23 cellular contexts compared by ENCODE assay signal in genomic region chr4:3311095-3311372, GRCh38. TPM values are rescaled to one million over a fixed set of nuclear protein-coding genes. Genes with fewer than 3 reads are reported as not detected.
DNase-seq lines count a peak whose midpoint lies in the region; ATAC-seq, FAIRE-seq and TF ChIP-seq lines count a peak whose summit lies in the region.
"Had no signal": no experiment of that assay in that cellular context is flagged by ENCODE, and none has a peak within 500 bp of the region (broad histone marks: within the 10 kb centered on the region; RNA-seq: fewer than 3 reads in every experiment).

No MANE protein-coding gene starts in this region.

- H3K9me3 ChIP-seq in right lobe of liver, result no peaks in the 10 kb centered on the region
- no peaks in the 10 kb centered on the region for H3K9me3 ChIP-seq in HepG2 (ENCODE audit: low read length)
- no peaks in the 10 kb centered on the region for H3K9me3 ChIP-seq in osteoblast (ENCODE audit: low read depth, low read length)
- H3K9me3 ChIP-seq: heart right ventricle had no signal

- H3K79me2 ChIP-seq in HepG2 (ENCODE audit: insufficient read depth, low read length), result peaks cover 22% of the 10 kb centered on the region
- H3K79me2 ChIP-seq in osteoblast (ENCODE audit: insufficient read depth, low read length), result peaks cover 46% of the 10 kb centered on the region
- H3K79me2 ChIP-seq: parathyroid adenoma had no signal

- no peak overlapping the region for H3K27ac ChIP-seq in right lobe of liver
- no peak overlapping the region for H3K27ac ChIP-seq in HepG2 (ENCODE audit: extremely low read length, insufficient read depth, low read length)
- no peak overlapping the region for H3K27ac ChIP-seq in osteoblast (ENCODE audit: low read depth, low read length)
- H3K27ac ChIP-seq: heart right ventricle, parathyroid adenoma had no signal

- BruUV-seq in HepG2 (replicated peaks; lab: Mats Ljungman, UMichigan), result no TSS peak

- H3K27me3 ChIP-seq in right lobe of liver (no peaks in the 10 kb centered on the region), HepG2 (ENCODE audit: control insufficient read depth in 1 of 2, insufficient read depth in 2 of 2, low read length in 2 of 2) (no peaks in the 10 kb centered on the region; a peak in 1 of 5 replicates), osteoblast (ENCODE audit: insufficient read depth, low read length) (no peaks in the 10 kb centered on the region)
- H3K27me3 ChIP-seq: heart right ventricle had no signal

- H2AFZ ChIP-seq in HepG2 (ENCODE audit: low read length) (no peak overlapping the region), osteoblast (ENCODE audit: low read length) (no peak overlapping the region)
- H2AFZ ChIP-seq: parathyroid adenoma had no signal

- DNase-seq in right lobe of liver, result peak in 2 of 3 donors; percentile 37 to 44
- no peak for DNase-seq in HepG2 (ENCODE audit: low spot score)
- DNase-seq in ecto neural progenitor cell (ENCODE audit: low spot score), result peak; percentile 32
- peak; percentile 23 for DNase-seq in osteoblast (ENCODE audit: insufficient read length, low spot score, missing footprints)
- no peak for DNase-seq in GM19240 (ENCODE audit: insufficient read length, low spot score)
- DNase-seq: ACHN; activated CD4-positive, alpha-beta T cell treated with anti-CD3 and anti-CD28 coated beads, Interleukin-2, amount 50 U/mL, for 48 hours; activated effector memory CD4-positive, alpha-beta T cell treated with Interleukin-2 at 50 U/mL for 16 hours; activated naive CD8-positive, alpha-beta T cell treated with anti-CD3 and anti-CD28 coated beads for 36 hours; cerebellar nuclear complex; heart right ventricle; midbrain; NCI-H2081 treated with DMSO at 0.1 percent for 48 hours; NCI-H446 treated with DMSO at 0.1 percent for 48 hours; SHP77 treated with DMSO at 0.1 percent for 48 hours; T-helper 9 cell had no signal

- H3K36me3 ChIP-seq in right lobe of liver, result no peaks in the 10 kb centered on the region
- peaks cover 1% of the 10 kb centered on the region in 2 experiments; a peak in 3 of 5 replicates for H3K36me3 ChIP-seq in HepG2 (replicated peaks in 1 of 2; ENCODE audit: control insufficient read depth in 1 of 2, insufficient read depth in 2 of 2, low read length in 2 of 2)
- H3K36me3 ChIP-seq in osteoblast (ENCODE audit: insufficient read depth, low read length), result no peaks in the 10 kb centered on the region

- H3K4me1 ChIP-seq in right lobe of liver, result no peaks in the 10 kb centered on the region
- peaks cover 12% of the 10 kb centered on the region for H3K4me1 ChIP-seq in HepG2 (ENCODE audit: insufficient read depth, low read length)
- peaks cover under 1% of the 10 kb centered on the region for H3K4me1 ChIP-seq in osteoblast (ENCODE audit: insufficient read depth, low read length)
- H3K4me1 ChIP-seq: parathyroid adenoma had no signal

- no peak overlapping the region for H3K9ac ChIP-seq in HepG2 (ENCODE audit: insufficient read depth, low read depth, low read length)
- H3K9ac ChIP-seq: parathyroid adenoma had no signal

- in situ Hi-C loops in HepG2 (cut with HindIII; ENCODE audit: extremely low pct_ligation_motif_present, low pct_unique_long_range_greater_than_20kb), result no loop called here

- POLR2A ChIA-PET in HepG2 (lab: Yijun Ruan, JAX), result no interaction called here

- no peak for TF ChIP-seq POLR2A in right lobe of liver (IDR thresholded peaks at IDR 0.05)
- TF ChIP-seq POLR2A in HepG2 (IDR thresholded peaks at IDR 0.05; ENCODE audit: insufficient read depth in 1 of 2, low read depth in 2 of 2, low read length in 2 of 2), result no peak

- no peak for FAIRE-seq in HepG2 (lab: Jason Lieb, UNC)
- FAIRE-seq: D721Med, GM12891 had no signal

- TF ChIP-seq CTCF in right lobe of liver (IDR thresholded peaks at IDR 0.05) (no peak), HepG2 (CRISPR knock-in tag; IDR thresholded peaks at IDR 0.05) (no peak), osteoblast (IDR thresholded peaks at IDR 0.05; ENCODE audit: extremely low read depth, low read depth, low read length) (no peak)

- WGBS in right lobe of liver (ENCODE audit: insufficient coverage, low coverage, low lambda C conversion rate, missing lambda C conversion rate), result 98% methylated on average over 9 of the region's 13 CpGs
- WGBS in HepG2 (ENCODE audit: low lambda C conversion rate), result 96% methylated on average over 13 of the region's 13 CpGs

- no peak for TF ChIP-seq EP300 in HepG2 (IDR thresholded peaks at IDR 0.05; ENCODE audit: low read depth in 2 of 2, low read length in 2 of 2)
- TF ChIP-seq EP300 in HepG2 (CRISPR knock-in tag; IDR thresholded peaks at IDR 0.05; ENCODE audit: borderline replicate concordance), result no peak

- no peaks in the 10 kb centered on the region; the same call in 1 of the 2 replicates for H4K20me1 ChIP-seq in HepG2 (ENCODE audit: insufficient read depth, low read length)
- peaks cover 36% of the 10 kb centered on the region for H4K20me1 ChIP-seq in osteoblast (ENCODE audit: insufficient read depth, low read length)

- TF ChIP-seq RAD21 in HepG2 (CRISPR knock-in tag; IDR thresholded peaks at IDR 0.05), result no peak

- CTCF ChIA-PET in HepG2 (lab: Yijun Ruan, JAX; ENCODE audit: low intra/inter-chr PET ratio, low total read pairs), result no interaction called here

- ATAC-seq in right lobe of liver (no peak), HepG2 (no peak), HG03280 (IDR thresholded peaks at IDR 0.05; ENCODE audit: unreplicated experiment) (no peak), HG02884 (IDR thresholded peaks at IDR 0.05; ENCODE audit: unreplicated experiment) (no peak)
- ATAC-seq: HCT116; naive thymus-derived CD8-positive, alpha-beta T cell had no signal

- H3K4me2 ChIP-seq in HepG2 (ENCODE audit: low read depth, low read length) (no peak overlapping the region), osteoblast (ENCODE audit: insufficient read depth, low read length) (no peak overlapping the region)

- H3K4me3 ChIP-seq in right lobe of liver, result no peak overlapping the region
- no peak overlapping the region for H3K4me3 ChIP-seq in HepG2 (replicated peaks in 1 of 3; ENCODE audit: insufficient read depth in 1 of 3, low read depth in 2 of 3, low read length in 3 of 3)
- H3K4me3 ChIP-seq in osteoblast (ENCODE audit: insufficient read depth, low read length), result no peak overlapping the region
- H3K4me3 ChIP-seq: heart right ventricle had no signal

- intact Hi-C loops in right lobe of liver (cut with DNase I), result no loop called here
- intact Hi-C loops in HepG2 (cut with micrococcal nuclease; ENCODE audit: unreplicated experiment), result no loop called here

TF ChIP-seq in HepG2, 621 proteins besides CTCF, POLR2A, EP300 and RAD21 (continues in another document):
- TF ChIP-seq LCORL (IDR thresholded peaks at IDR 0.05) (no peak), LCORL (CRISPR knock-in tag; IDR thresholded peaks at IDR 0.05) (no peak), ASH2L (IDR thresholded peaks at IDR 0.05; ENCODE audit: insufficient read length, low read depth, low read length) (no peak), ZMAT5 (CRISPR knock-in tag; IDR thresholded peaks at IDR 0.05; ENCODE audit: borderline replicate concordance, low read depth) (no peak), ZNF232 (CRISPR knock-in tag; IDR thresholded peaks at IDR 0.05; ENCODE audit: borderline replicate concordance) (no peak), ZNF644 (CRISPR knock-in tag; IDR thresholded peaks at IDR 0.05; ENCODE audit: low read depth) (no peak), TSC22D2 (CRISPR knock-in tag; IDR thresholded peaks at IDR 0.05; ENCODE audit: borderline replicate concordance) (no peak), CHD2 (IDR thresholded peaks at IDR 0.05; ENCODE audit: low read depth, low read length) (no peak), ZNF530 (CRISPR knock-in tag; IDR thresholded peaks at IDR 0.05; ENCODE audit: low read depth) (no peak)

RNA-seq across cellular contexts. Expression of gene RGS12, which starts 18.2 kb away (rescaled TPM):
- total RNA-seq in right lobe of liver, result 10 to 100 TPM; 15.0 to 29.6 (median 22.1) TPM
- 18.2 and 21.0 TPM in 2 replicates for total RNA-seq in HepG2 (2016; rRNA removed; fragmentation: Illumina TruSeq; extraction: Trizol)
- total RNA-seq in HepG2 (2016; cell fraction: cytosol; rRNA removed; fragmentation: Illumina TruSeq; extraction: Trizol; ENCODE audit: low read depth), result 9.3 and 11.0 TPM in 2 replicates
- 16.0 and 24.7 TPM in 2 replicates for total RNA-seq in HepG2 (2016; cell fraction: insoluble cytoplasmic fraction; rRNA removed; fragmentation: Illumina TruSeq; extraction: Trizol)
- 16.1 and 18.9 TPM in 2 replicates for total RNA-seq in HepG2 (2016; cell fraction: membrane; rRNA removed; fragmentation: Illumina TruSeq; extraction: Trizol)
- 21.7 and 25.1 TPM in 2 replicates for total RNA-seq in HepG2 (2016; cell fraction: nucleus; rRNA removed; fragmentation: Illumina TruSeq; extraction: Trizol)
- polyA plus RNA-seq in HepG2 (2011; rRNA removed), result 27.7 and 35.5 TPM in 2 replicates
- 11.1 and 23.9 TPM in 2 replicates for polyA plus RNA-seq in HepG2 (2011; cell fraction: cytosol; rRNA removed)
- 115 and 118 TPM in 2 replicates for polyA plus RNA-seq in HepG2 (2011; cell fraction: nucleus; rRNA removed)
- polyA plus RNA-seq in HepG2 (2012), result 37.4 and 43.4 TPM in 2 replicates
- 2.0 and 3.4 TPM in 2 replicates for polyA plus RNA-seq in HepG2 (2016; cell fraction: cytosol; fragmentation: Illumina TruSeq; extraction: Trizol; ENCODE audit: low read depth)
- polyA plus RNA-seq in HepG2 (2016; cell fraction: insoluble cytoplasmic fraction; fragmentation: Illumina TruSeq; extraction: Trizol; ENCODE audit: low read depth), result 17.8 and 20.5 TPM in 2 replicates
- 5.5 and 5.6 TPM in 2 replicates for polyA plus RNA-seq in HepG2 (2016; cell fraction: membrane; fragmentation: Illumina TruSeq; extraction: Trizol; ENCODE audit: low read depth)
- 51.0 and 56.7 TPM in 2 replicates for polyA plus RNA-seq in HepG2 (2016; cell fraction: nucleus; fragmentation: Illumina TruSeq; extraction: Trizol; ENCODE audit: insufficient read depth, low read depth)
- polyA minus RNA-seq in HepG2 (2011; rRNA and poly(A)+ RNA removed; ENCODE audit: low replicate concordance), result 4.5 and 52.2 TPM in 2 replicates
- polyA minus RNA-seq in HepG2 (2011; cell fraction: cytosol; rRNA and poly(A)+ RNA removed), result 14.2 and 24.5 TPM in 2 replicates
- polyA minus RNA-seq in HepG2 (2011; cell fraction: nucleus; rRNA and poly(A)+ RNA removed), result 45.0 and 59.1 TPM in 2 replicates
- 19.2 and 61.2 TPM in 2 replicates for total RNA-seq in osteoblast

Comparison
In these comparisons a context has a peak if more than half of its experiments do, and no peak if none do; other contexts are left out.
1. DNase-seq: peak in right lobe of liver (2 of 3), ecto neural progenitor cell (single experiment) and osteoblast (single experiment); none in HepG2 (single experiment) and GM19240 (single experiment).